In the genomic region with DNA sequence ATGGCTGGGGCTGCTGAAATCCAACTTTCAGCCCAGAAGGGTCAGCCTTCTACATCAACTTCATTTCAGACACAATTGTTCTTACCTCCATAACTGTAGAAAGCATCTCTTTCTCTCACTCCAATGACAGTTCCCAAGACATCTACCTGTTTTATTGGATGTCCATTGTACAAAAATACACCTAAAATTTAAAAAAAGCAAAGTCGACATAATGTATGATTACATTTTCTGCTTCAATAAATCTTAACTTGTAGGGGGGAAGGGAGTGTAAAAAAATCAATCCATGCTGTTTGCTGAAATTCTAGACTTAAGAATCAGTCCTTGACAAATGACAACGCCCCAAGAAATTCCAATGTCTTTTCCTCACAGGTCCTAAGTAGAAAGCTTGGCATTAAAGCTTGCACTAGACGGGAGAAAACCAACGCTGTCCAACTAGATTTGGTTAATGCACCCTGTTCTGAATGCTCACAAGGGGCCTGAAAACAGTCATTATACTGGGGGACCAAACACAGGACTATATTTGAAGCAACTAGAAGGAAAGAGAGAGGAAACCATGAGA, we compare ENCODE assay signal across 10 cellular contexts. TPM values are rescaled to one million over a fixed set of nuclear protein-coding genes. Genes with fewer than 3 reads are reported as not detected.
A peak's percentile ranks its signal among the peaks of the same experiment; 100 is the strongest.
DNase-seq lines count a peak whose midpoint lies in the region; ATAC-seq, FAIRE-seq and TF ChIP-seq lines count a peak whose summit lies in the region.
"Had no signal": no experiment of that assay in that cellular context is flagged by ENCODE, and none has a peak within 500 bp of the region (broad histone marks: within the 10 kb centered on the region; RNA-seq: fewer than 3 reads in every experiment).

No MANE protein-coding gene starts in this region.

- DNase-seq in GM19239 (ENCODE audit: insufficient read length, low spot score) (no peak), RWPE1 (ENCODE audit: low spot score) (no peak), small intestine (no peak), HTR-8/SVneo (ENCODE audit: insufficient read length, low spot score) (no peak)
- no peak for DNase-seq in effector memory CD8-positive, alpha-beta T cell
- no peak for DNase-seq in stimulated activated CD4-positive, alpha-beta T cell treated with anti-CD3 and anti-CD28 coated beads, Interleukin-4, amount 100 ng/mL, for 4 hours
- DNase-seq: head of caudate nucleus, NCI-H146 had no signal

- FAIRE-seq in GM19239 (lab: Jason Lieb, UNC), result peak; percentile 33
- no peak for FAIRE-seq in small intestine (lab: Jason Lieb, UNC)
- FAIRE-seq in HTR-8/SVneo (lab: Jason Lieb, UNC), result no peak

- 64 to 84% (median 64%) methylated on average over 4 of the region's 4 CpGs for WGBS in small intestine, 3 donors

- POLR2A ChIA-PET in RWPE1 (lab: Yijun Ruan, JAX; ENCODE audit: low non-redundant PET), result interaction anchor here (0.7 kb wide), 2 partner anchors 76 to 138 kb away, joined by 3 to 9 read pairs; no protein-coding TSS in a partner anchor

- CTCF ChIA-PET in RWPE1 (lab: Yijun Ruan, JAX), result interaction anchor here (0.6 kb wide), 2 partner anchors 25 to 108 kb away, joined by 3 to 5 read pairs; no protein-coding TSS in a partner anchor

- H3K27me3 ChIP-seq in small intestine (ENCODE audit: control insufficient read depth in 2 of 2, insufficient read depth in 2 of 2, low read length in 2 of 2), result no peaks in the 10 kb centered on the region

- H3K4me1 Mint-ChIP-seq in effector memory CD8-positive, alpha-beta T cell (ENCODE audit: low read depth in 2 of 2), result peaks cover 52 to 64% of the 10 kb centered on the region in 2 donors

- peak overlapping the region; percentile 69 to 80 for H3K4me3 Mint-ChIP-seq in effector memory CD8-positive, alpha-beta T cell

- H3K9me3 Mint-ChIP-seq in effector memory CD8-positive, alpha-beta T cell, result no peaks in the 10 kb centered on the region

- no peak for ATAC-seq in effector memory CD8-positive, alpha-beta T cell (replicated peaks)
- ATAC-seq in GM21515 (IDR thresholded peaks at IDR 0.05; ENCODE audit: unreplicated experiment), result no peak
- no peak for ATAC-seq in GM21526 (IDR thresholded peaks at IDR 0.05; ENCODE audit: low FRiP score, unreplicated experiment)

- no peak for TF ChIP-seq CTCF in RWPE1 (conservative IDR thresholded peaks at IDR 0.05; ENCODE audit: low read depth)

- H3K27ac ChIP-seq in RWPE1 (peak overlapping the region; percentile 45; the same call in 1 of the 2 replicates), small intestine (ENCODE audit: low read depth in 1 of 2, low read length in 1 of 2) (peak overlapping the region; percentile 27 to 75)

- peaks cover 26% of the 10 kb centered on the region for H3K36me3 Mint-ChIP-seq in effector memory CD8-positive, alpha-beta T cell (ENCODE audit: insufficient read depth)

- no peak overlapping the region for H3K4me3 ChIP-seq in small intestine (ENCODE audit: low read depth in 1 of 2, low read length in 2 of 2)

- no peaks in the 10 kb centered on the region for H3K9me3 ChIP-seq in small intestine (ENCODE audit: control insufficient read depth, low read depth)

- no peaks in the 10 kb centered on the region for H3K36me3 ChIP-seq in small intestine (ENCODE audit: control insufficient read depth in 2 of 2, insufficient read depth in 2 of 2, low read length in 2 of 2)

- no peaks in the 10 kb centered on the region for H3K27me3 Mint-ChIP-seq in effector memory CD8-positive, alpha-beta T cell

- peaks cover 0 to 2% of the 10 kb centered on the region in 2 donors for H3K4me1 ChIP-seq in small intestine (ENCODE audit: control insufficient read depth in 2 of 2, insufficient read depth in 1 of 2, low read depth in 1 of 2, low read length in 1 of 2)

- H3K27ac Mint-ChIP-seq in effector memory CD8-positive, alpha-beta T cell, result peak overlapping the region; percentile 89 to 92

RNA-seq across cellular contexts. Expression of a gene that starts 7.5 kb away (rescaled TPM):
- 10 to 100 TPM; 11.2 to 18.1 (median 16.8) TPM for polyA plus RNA-seq in small intestine

RNA-seq across cellular contexts. Expression of a gene that starts 55.1 kb away (rescaled TPM):
- 1 to 10 TPM; 2.2 to 9.1 (median 8.4) TPM for polyA plus RNA-seq in small intestine

RNA-seq across cellular contexts. Expression of a gene that starts 56.4 kb away (rescaled TPM):
- polyA plus RNA-seq in small intestine, result 10 to 100 TPM; 11.2 to 15.4 (median 13.1) TPM
